12 cellular contexts compared by ENCODE assay signal in the genomic region with DNA sequence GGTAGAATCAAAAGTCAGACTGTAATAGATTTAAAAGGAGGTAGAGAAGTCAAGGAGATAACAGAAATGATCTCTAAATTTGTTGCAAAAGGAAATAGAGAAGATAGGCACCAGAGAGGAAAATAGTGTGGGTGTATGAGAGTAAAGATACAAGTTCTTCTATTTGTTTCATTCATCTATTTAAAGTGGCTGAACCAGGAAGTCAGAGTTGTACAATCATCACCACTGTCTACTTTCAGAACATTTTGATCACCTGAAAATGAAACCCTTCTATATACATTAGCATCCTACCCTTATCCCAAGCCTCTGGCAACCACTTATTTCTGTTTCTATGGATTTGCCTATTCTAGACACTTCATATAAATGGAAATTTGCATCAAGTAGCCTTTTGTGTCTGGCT. TPM values are rescaled to one million over a fixed set of nuclear protein-coding genes. Genes with fewer than 3 reads are reported as not detected.
DNase-seq lines count a peak whose midpoint lies in the region; ATAC-seq lines count a peak whose summit lies in the region.
"Had no signal": no experiment of that assay in that cellular context is flagged by ENCODE, and none has a peak within 500 bp of the region (broad histone marks: within the 10 kb centered on the region; RNA-seq: fewer than 3 reads in every experiment).

No MANE protein-coding gene starts in this region.

- POLR2A ChIA-PET in activated CD4-positive, alpha-beta T cell treated with anti-CD3 and anti-CD28 coated beads, Interleukin-2, amount 10 ng/mL, durations not matched to agents 7 days and 5 days (lab: Charles Lee): no interaction called here

- peak overlapping the region; percentile 7 for H3K27ac Mint-ChIP-seq in activated naive CD4-positive, alpha-beta T cell treated with anti-CD3 and anti-CD28 coated beads, Interleukin-2, amount 10 ng/mL, durations not matched to agents 7 days and 5 days
- H3K27ac Mint-ChIP-seq in activated T-helper 1 cell treated with anti-CD3 and anti-CD28 coated beads, Interleukin-12 subunit alpha, Interleukin-12 subunit beta, Interleukin-2, Interleukin-4 antibody, amounts not matched to agents 30 ng/mL and 10 ng/mL and 1 ng/mL, durations not matched to agents 14 hours and 24 hours and 36 hours: peak overlapping the region; percentile 75
- no peak overlapping the region for H3K27ac Mint-ChIP-seq in stimulated activated naive CD8-positive, alpha-beta T cell treated with anti-CD3 and anti-CD28 coated beads, Interleukin-15, amount 100 ng/mL, for 72 hours
- no peak overlapping the region for H3K27ac Mint-ChIP-seq in activated CD4-positive, alpha-beta T cell treated with anti-CD3 and anti-CD28 coated beads, Interleukin-2, amount 10 ng/mL, durations not matched to agents 7 days and 5 days

- DNase-seq in activated naive CD4-positive, alpha-beta T cell treated with anti-CD3 and anti-CD28 coated beads, Interleukin-2, amount 10 ng/mL, durations not matched to agents 7 days and 5 days: no peak
- DNase-seq in activated naive CD4-positive, alpha-beta T cell treated with anti-CD3 and anti-CD28 coated beads, Interleukin-2, amount 50 U/mL, for 16 hours: no peak
- no peak for DNase-seq in activated T-helper 1 cell treated with anti-CD3 and anti-CD28 coated beads, Interleukin-12 subunit alpha, Interleukin-12 subunit beta, Interleukin-2, Interleukin-4 antibody, amounts not matched to agents 30 ng/mL and 10 ng/mL and 1 ng/mL, durations not matched to agents 14 hours and 24 hours and 36 hours (ENCODE audit: low spot score)
- no peak for DNase-seq in stimulated activated naive CD8-positive, alpha-beta T cell treated with anti-CD3 and anti-CD28 coated beads, Interleukin-15, amount 100 ng/mL, for 72 hours
- DNase-seq in GOT3 (lab: John Stamatoyannopoulos, UW) (no peak), NCI-H1048 (lab: John Stamatoyannopoulos, UW) (no peak)
- no peak for DNase-seq in activated CD4-positive, alpha-beta T cell treated with anti-CD3 and anti-CD28 coated beads, Interleukin-2, amount 10 ng/mL, durations not matched to agents 7 days and 5 days
- DNase-seq: activated CD4-positive, alpha-beta T cell treated with anti-CD3 and anti-CD28 coated beads for 4 hours; cerebellar nuclear complex; GM23248; kidney glomerular epithelial cell had no signal

- ATAC-seq in HG02623 (IDR thresholded peaks at IDR 0.05; ENCODE audit: unreplicated experiment): peak; percentile 41
- peak; percentile 91 for ATAC-seq in stimulated activated naive CD8-positive, alpha-beta T cell treated with anti-CD3 and anti-CD28 coated beads, Interleukin-15, amount 100 ng/mL, for 72 hours

- intact Hi-C loops in activated T-helper 1 cell treated with anti-CD3 and anti-CD28 coated beads, Interleukin-12 subunit alpha, Interleukin-12 subunit beta, Interleukin-2, Interleukin-4 antibody, amounts not matched to agents 30 ng/mL and 10 ng/mL and 1 ng/mL, durations not matched to agents 14 hours and 24 hours and 36 hours (cut with micrococcal nuclease): no loop called here

- H3K9me3 Mint-ChIP-seq in activated naive CD4-positive, alpha-beta T cell treated with anti-CD3 and anti-CD28 coated beads, Interleukin-2, amount 10 ng/mL, durations not matched to agents 7 days and 5 days: peaks cover 17% of the 10 kb centered on the region
- peaks cover 15% of the 10 kb centered on the region for H3K9me3 Mint-ChIP-seq in activated T-helper 1 cell treated with anti-CD3 and anti-CD28 coated beads, Interleukin-12 subunit alpha, Interleukin-12 subunit beta, Interleukin-2, Interleukin-4 antibody, amounts not matched to agents 30 ng/mL and 10 ng/mL and 1 ng/mL, durations not matched to agents 14 hours and 24 hours and 36 hours
- H3K9me3 Mint-ChIP-seq in stimulated activated naive CD8-positive, alpha-beta T cell treated with anti-CD3 and anti-CD28 coated beads, Interleukin-15, amount 100 ng/mL, for 72 hours: peaks cover 9 to 10% of the 10 kb centered on the region in 2 donors
- peaks cover 20% of the 10 kb centered on the region for H3K9me3 Mint-ChIP-seq in activated CD4-positive, alpha-beta T cell treated with anti-CD3 and anti-CD28 coated beads, Interleukin-2, amount 10 ng/mL, durations not matched to agents 7 days and 5 days

- peaks cover 43% of the 10 kb centered on the region for H3K4me1 Mint-ChIP-seq in activated naive CD4-positive, alpha-beta T cell treated with anti-CD3 and anti-CD28 coated beads, Interleukin-2, amount 10 ng/mL, durations not matched to agents 7 days and 5 days
- peaks cover 53% of the 10 kb centered on the region for H3K4me1 Mint-ChIP-seq in activated T-helper 1 cell treated with anti-CD3 and anti-CD28 coated beads, Interleukin-12 subunit alpha, Interleukin-12 subunit beta, Interleukin-2, Interleukin-4 antibody, amounts not matched to agents 30 ng/mL and 10 ng/mL and 1 ng/mL, durations not matched to agents 14 hours and 24 hours and 36 hours (ENCODE audit: low read depth)
- peaks cover 66% of the 10 kb centered on the region for H3K4me1 Mint-ChIP-seq in stimulated activated naive CD8-positive, alpha-beta T cell treated with anti-CD3 and anti-CD28 coated beads, Interleukin-15, amount 100 ng/mL, for 72 hours
- H3K4me1 Mint-ChIP-seq in activated CD4-positive, alpha-beta T cell treated with anti-CD3 and anti-CD28 coated beads, Interleukin-2, amount 10 ng/mL, durations not matched to agents 7 days and 5 days: peaks cover 36% of the 10 kb centered on the region

- H3K4me3 Mint-ChIP-seq in activated naive CD4-positive, alpha-beta T cell treated with anti-CD3 and anti-CD28 coated beads, Interleukin-2, amount 10 ng/mL, durations not matched to agents 7 days and 5 days: no peak overlapping the region
- H3K4me3 Mint-ChIP-seq in activated T-helper 1 cell treated with anti-CD3 and anti-CD28 coated beads, Interleukin-12 subunit alpha, Interleukin-12 subunit beta, Interleukin-2, Interleukin-4 antibody, amounts not matched to agents 30 ng/mL and 10 ng/mL and 1 ng/mL, durations not matched to agents 14 hours and 24 hours and 36 hours: peak overlapping the region; percentile 11
- peak overlapping the region in 1 of 2 donors; percentile 28 for H3K4me3 Mint-ChIP-seq in stimulated activated naive CD8-positive, alpha-beta T cell treated with anti-CD3 and anti-CD28 coated beads, Interleukin-15, amount 100 ng/mL, for 72 hours
- no peak overlapping the region for H3K4me3 Mint-ChIP-seq in activated CD4-positive, alpha-beta T cell treated with anti-CD3 and anti-CD28 coated beads, Interleukin-2, amount 10 ng/mL, durations not matched to agents 7 days and 5 days

- CTCF ChIA-PET in activated naive CD4-positive, alpha-beta T cell treated with anti-CD3 and anti-CD28 coated beads, Interleukin-2, amount 10 ng/mL, durations not matched to agents 7 days and 5 days (lab: Charles Lee): no interaction called here
- CTCF ChIA-PET in activated CD4-positive, alpha-beta T cell treated with anti-CD3 and anti-CD28 coated beads, Interleukin-2, amount 10 ng/mL, durations not matched to agents 7 days and 5 days (lab: Charles Lee): no interaction called here

- peaks cover 63% of the 10 kb centered on the region for H3K36me3 Mint-ChIP-seq in activated naive CD4-positive, alpha-beta T cell treated with anti-CD3 and anti-CD28 coated beads, Interleukin-2, amount 10 ng/mL, durations not matched to agents 7 days and 5 days
- peaks cover 53% of the 10 kb centered on the region for H3K36me3 Mint-ChIP-seq in activated T-helper 1 cell treated with anti-CD3 and anti-CD28 coated beads, Interleukin-12 subunit alpha, Interleukin-12 subunit beta, Interleukin-2, Interleukin-4 antibody, amounts not matched to agents 30 ng/mL and 10 ng/mL and 1 ng/mL, durations not matched to agents 14 hours and 24 hours and 36 hours (ENCODE audit: low read depth)
- peaks cover 71% of the 10 kb centered on the region for H3K36me3 Mint-ChIP-seq in activated CD4-positive, alpha-beta T cell treated with anti-CD3 and anti-CD28 coated beads, Interleukin-2, amount 10 ng/mL, durations not matched to agents 7 days and 5 days (ENCODE audit: low read depth)

- no peaks in the 10 kb centered on the region for H3K27me3 Mint-ChIP-seq in activated naive CD4-positive, alpha-beta T cell treated with anti-CD3 and anti-CD28 coated beads, Interleukin-2, amount 10 ng/mL, durations not matched to agents 7 days and 5 days
- no peaks in the 10 kb centered on the region for H3K27me3 Mint-ChIP-seq in activated T-helper 1 cell treated with anti-CD3 and anti-CD28 coated beads, Interleukin-12 subunit alpha, Interleukin-12 subunit beta, Interleukin-2, Interleukin-4 antibody, amounts not matched to agents 30 ng/mL and 10 ng/mL and 1 ng/mL, durations not matched to agents 14 hours and 24 hours and 36 hours (ENCODE audit: insufficient read depth)
- H3K27me3 Mint-ChIP-seq in stimulated activated naive CD8-positive, alpha-beta T cell treated with anti-CD3 and anti-CD28 coated beads, Interleukin-15, amount 100 ng/mL, for 72 hours: no peaks in the 10 kb centered on the region
- H3K27me3 Mint-ChIP-seq in activated CD4-positive, alpha-beta T cell treated with anti-CD3 and anti-CD28 coated beads, Interleukin-2, amount 10 ng/mL, durations not matched to agents 7 days and 5 days: no peaks in the 10 kb centered on the region

RNA-seq across cellular contexts. Expression of a gene that starts 36.7 kb away (rescaled TPM):
- total RNA-seq in activated T-helper 1 cell treated with anti-CD3 and anti-CD28 coated beads, Interleukin-12 subunit alpha, Interleukin-12 subunit beta, Interleukin-2, Interleukin-4 antibody, amounts not matched to agents 30 ng/mL and 10 ng/mL and 1 ng/mL, durations not matched to agents 14 hours and 24 hours and 36 hours: 76.6 and 81.7 TPM in 2 replicates
- 10 to 100 TPM; 47.9 to 51.6 TPM for total RNA-seq in activated CD4-positive, alpha-beta T cell treated with anti-CD3 and anti-CD28 coated beads, Interleukin-2, amount 10 ng/mL, durations not matched to agents 7 days and 5 days

Comparison
In these comparisons a context has a peak if more than half of its experiments do, and no peak if none do; other contexts are left out.
1. H3K27ac Mint-ChIP-seq: peak in activated naive CD4-positive, alpha-beta T cell treated with anti-CD3 and anti-CD28 coated beads, Interleukin-2, amount 10 ng/mL, durations not matched to agents 7 days and 5 days (single experiment) and activated T-helper 1 cell treated with anti-CD3 and anti-CD28 coated beads, Interleukin-12 subunit alpha, Interleukin-12 subunit beta, Interleukin-2, Interleukin-4 antibody, amounts not matched to agents 30 ng/mL and 10 ng/mL and 1 ng/mL, durations not matched to agents 14 hours and 24 hours and 36 hours (single experiment); none in stimulated activated naive CD8-positive, alpha-beta T cell treated with anti-CD3 and anti-CD28 coated beads, Interleukin-15, amount 100 ng/mL, for 72 hours (0 of 2) and activated CD4-positive, alpha-beta T cell treated with anti-CD3 and anti-CD28 coated beads, Interleukin-2, amount 10 ng/mL, durations not matched to agents 7 days and 5 days (single experiment).